Comparison of ENCODE assay signal across 20 cellular contexts in genomic region chr2:168587302-168587701, GRCh38.
DNase-seq lines count a peak whose midpoint lies in the region; ATAC-seq and TF ChIP-seq lines count a peak whose summit lies in the region.
"Had no signal": no experiment of that assay in that cellular context is flagged by ENCODE, and none has a peak within 500 bp of the region (broad histone marks: within the 10 kb centered on the region; RNA-seq: fewer than 3 reads in every experiment).

No MANE protein-coding gene starts in this region.

- DNase-seq in cardiac muscle cell (ENCODE audit: low read depth in 1 of 2, low spot score in 1 of 2) (peak in 1 of 2 donors; percentile 27), right atrium auricular region (ENCODE audit: low spot score) (no peak), esophagus muscularis mucosa (ENCODE audit: extremely low spot score) (no peak), medulla oblongata (ENCODE audit: extremely low spot score) (peak; percentile 78), suprapubic skin (ENCODE audit: low spot score in 2 of 2) (no peak)
- DNase-seq in stimulated activated CD4-positive, alpha-beta T cell treated with anti-CD3 and anti-CD28 coated beads, Interleukin-4, amount 100 ng/mL, for 1 hour, result no peak
- DNase-seq: Caco-2; CD4-positive, alpha-beta T cell; GF-D8; GOT3; MM.1S; NCI-H1092; NCI-H1436 treated with DMSO at 0.1 percent for 48 hours; NCI-H2029; NCI-H524 treated with DMSO at 0.1 percent for 48 hours; PC-3; SJCRH30 had no signal

- H3K4me1 ChIP-seq in cardiac muscle cell (ENCODE audit: low read depth) (peaks cover 33% of the 10 kb centered on the region), right atrium auricular region (peaks cover 0 to 30% of the 10 kb centered on the region in 2 donors), esophagus muscularis mucosa (peaks cover 31 to 62% (median 56%) of the 10 kb centered on the region in 4 donors), suprapubic skin (peaks cover 29% of the 10 kb centered on the region)
- H3K4me1 ChIP-seq: Caco-2 had no signal

- no peak overlapping the region for H3K4me3 ChIP-seq in cardiac muscle cell
- H3K4me3 ChIP-seq in right atrium auricular region, result no peak overlapping the region
- no peak overlapping the region for H3K4me3 ChIP-seq in esophagus muscularis mucosa
- H3K4me3 ChIP-seq in suprapubic skin, result no peak overlapping the region
- H3K4me3 ChIP-seq: SJCRH30 had no signal

- H3K36me3 ChIP-seq in cardiac muscle cell (no peaks in the 10 kb centered on the region), right atrium auricular region (no peaks in the 10 kb centered on the region), esophagus muscularis mucosa (no peaks in the 10 kb centered on the region), suprapubic skin (no peaks in the 10 kb centered on the region)
- H3K36me3 ChIP-seq: SJCRH30 had no signal

- ATAC-seq in HG02623 (IDR thresholded peaks at IDR 0.05; ENCODE audit: unreplicated experiment), result no peak
- ATAC-seq: HCT116, PC-3 had no signal

- TF ChIP-seq EP300 in esophagus muscularis mucosa (IDR thresholded peaks at IDR 0.05) (no peak), suprapubic skin (IDR thresholded peaks at IDR 0.05) (no peak)

- H3K9me3 ChIP-seq in cardiac muscle cell (ENCODE audit: low read depth), result no peaks in the 10 kb centered on the region
- H3K9me3 ChIP-seq in right atrium auricular region, result no peaks in the 10 kb centered on the region
- H3K9me3 ChIP-seq in esophagus muscularis mucosa, result no peaks in the 10 kb centered on the region
- H3K9me3 ChIP-seq in suprapubic skin, result no peaks in the 10 kb centered on the region
- H3K9me3 ChIP-seq: Caco-2, SJCRH30 had no signal

- H3K27me3 ChIP-seq in cardiac muscle cell, result no peaks in the 10 kb centered on the region
- no peaks in the 10 kb centered on the region for H3K27me3 ChIP-seq in right atrium auricular region
- no peaks in the 10 kb centered on the region for H3K27me3 ChIP-seq in esophagus muscularis mucosa
- no peaks in the 10 kb centered on the region for H3K27me3 ChIP-seq in suprapubic skin
- H3K27me3 ChIP-seq: SJCRH30 had no signal

- no peak for TF ChIP-seq POLR2A in esophagus muscularis mucosa (IDR thresholded peaks at IDR 0.05; ENCODE audit: low read depth)
- TF ChIP-seq POLR2A in suprapubic skin (IDR thresholded peaks at IDR 0.05), result no peak

- intact Hi-C loops in esophagus muscularis mucosa (cut with DNase I), result loop anchor here (10.0 kb wide), 2 partner anchors 47 to 63 kb away; no protein-coding TSS in a partner anchor

- WGBS in esophagus muscularis mucosa, result 61% methylated on average over 2 of the region's 2 CpGs
- WGBS in suprapubic skin, result 79% methylated on average over 2 of the region's 2 CpGs

- peak overlapping the region; percentile 60 for H3K27ac ChIP-seq in cardiac muscle cell
- no peak overlapping the region for H3K27ac ChIP-seq in right atrium auricular region
- H3K27ac ChIP-seq in esophagus muscularis mucosa (replicated peaks in 1 of 4), result peak overlapping the region; percentile 25 to 61 (median 53)
- no peak overlapping the region for H3K27ac ChIP-seq in suprapubic skin
- H3K27ac ChIP-seq: RWPE1, SJCRH30 had no signal

- no peak for TF ChIP-seq CTCF in cardiac muscle cell (IDR thresholded peaks at IDR 0.05; ENCODE audit: low read depth, low read length)
- TF ChIP-seq CTCF in right atrium auricular region (IDR thresholded peaks at IDR 0.05), result no peak
- no peak for TF ChIP-seq CTCF in esophagus muscularis mucosa (IDR thresholded peaks at IDR 0.05)
- no peak for TF ChIP-seq CTCF in suprapubic skin (IDR thresholded peaks at IDR 0.05)

Comparison
In these comparisons a context has a peak if more than half of its experiments do, and no peak if none do; other contexts are left out.
1. H3K27ac ChIP-seq: peak in cardiac muscle cell (single experiment) and esophagus muscularis mucosa (4 of 4); none in right atrium auricular region (0 of 2) and suprapubic skin (single experiment).